In genomic region chr17:4789951-4790704, GRCh38 we compare ENCODE assay signal across 1 cellular context.
A peak's percentile ranks its signal among the peaks of the same experiment; 100 is the strongest.
TF ChIP-seq lines count a peak whose summit lies in the region.

No MANE protein-coding gene starts in this region.

TF ChIP-seq in WTC11, 78 proteins besides CTCF, POLR2A, EP300 and RAD21 (continued from another document):
- TF ChIP-seq HMGXB4 (CRISPR knock-in tag; IDR thresholded peaks at IDR 0.05) (peak; percentile 100), ETV6 (CRISPR knock-in tag; IDR thresholded peaks at IDR 0.05) (peak; percentile 84; the same call in 1 of the 2 replicates), ELF4 (CRISPR knock-in tag; IDR thresholded peaks at IDR 0.05; ENCODE audit: low read depth) (peak; percentile 86; the same call in 1 of the 2 replicates), OVOL2 (CRISPR knock-in tag; IDR thresholded peaks at IDR 0.05; ENCODE audit: borderline replicate concordance) (no peak), ZMAT4 (CRISPR knock-in tag; IDR thresholded peaks at IDR 0.05) (no peak), ZBTB21 (CRISPR knock-in tag; IDR thresholded peaks at IDR 0.05; ENCODE audit: borderline replicate concordance) (0 out of 2 replicates have a peak, but pooled peaks have one; percentile 57), GTF2I (CRISPR knock-in tag; conservative IDR thresholded peaks at IDR 0.05) (no peak), STAT6 (CRISPR knock-in tag; conservative IDR thresholded peaks at IDR 0.05; ENCODE audit: low read depth) (no peak), FOXJ3 (CRISPR knock-in tag; IDR thresholded peaks at IDR 0.05; ENCODE audit: borderline replicate concordance) (no peak), TCF7 (CRISPR knock-in tag; IDR thresholded peaks at IDR 0.05; ENCODE audit: low read depth) (no peak), RELA (CRISPR knock-in tag; IDR thresholded peaks at IDR 0.05; ENCODE audit: borderline replicate concordance) (no peak), SP1 (CRISPR knock-in tag; conservative IDR thresholded peaks at IDR 0.05) (peak; percentile 80), ZNF512 (CRISPR knock-in tag; IDR thresholded peaks at IDR 0.05; ENCODE audit: borderline replicate concordance) (no peak), ZNF219 (CRISPR knock-in tag; IDR thresholded peaks at IDR 0.05; ENCODE audit: borderline replicate concordance) (no peak; the same call in 1 of the 2 replicates), TEAD4 (CRISPR knock-in tag; IDR thresholded peaks at IDR 0.05) (no peak), PREB (CRISPR knock-in tag; IDR thresholded peaks at IDR 0.05; ENCODE audit: borderline replicate concordance) (peak; percentile 25; the same call in 1 of the 2 replicates), ZNF671 (CRISPR knock-in tag; IDR thresholded peaks at IDR 0.05) (no peak), IRF1 (CRISPR knock-in tag; IDR thresholded peaks at IDR 0.05) (no peak), TP53 (CRISPR knock-in tag; IDR thresholded peaks at IDR 0.05) (0 out of 2 replicates have a peak, but pooled peaks have one; percentile 35), ZNF281 (CRISPR knock-in tag; IDR thresholded peaks at IDR 0.05) (no peak), GABPB1 (CRISPR knock-in tag; IDR thresholded peaks at IDR 0.05) (peak; percentile 59; the same call in 1 of the 2 replicates), HMGA2 (CRISPR knock-in tag; IDR thresholded peaks at IDR 0.05) (no peak), ZNF423 (CRISPR knock-in tag; IDR thresholded peaks at IDR 0.05) (peak; percentile 94), IRF2 (CRISPR knock-in tag; IDR thresholded peaks at IDR 0.05; ENCODE audit: borderline replicate concordance, low read depth) (no peak), JUN (CRISPR knock-in tag; IDR thresholded peaks at IDR 0.05) (no peak), ATF3 (CRISPR knock-in tag; conservative IDR thresholded peaks at IDR 0.05) (no peak), E2F1 (CRISPR knock-in tag; IDR thresholded peaks at IDR 0.05) (no peak), JAZF1 (CRISPR knock-in tag; IDR thresholded peaks at IDR 0.05) (no peak), FOXP4 (CRISPR knock-in tag; IDR thresholded peaks at IDR 0.05) (peak; percentile 22), CREM (CRISPR knock-in tag; IDR thresholded peaks at IDR 0.05) (peak; percentile 87), NFATC4 (CRISPR knock-in tag; IDR thresholded peaks at IDR 0.05) (no peak), NFE2L1 (CRISPR knock-in tag; IDR thresholded peaks at IDR 0.05) (0 out of 2 replicates have a peak, but pooled peaks have one; percentile 20), E2F5 (CRISPR knock-in tag; IDR thresholded peaks at IDR 0.05) (peak; percentile 83; the same call in 1 of the 2 replicates), FOXP1 (CRISPR knock-in tag; IDR thresholded peaks at IDR 0.05; ENCODE audit: borderline replicate concordance) (peak; percentile 61; the same call in 1 of the 2 replicates), SOX15 (CRISPR knock-in tag; IDR thresholded peaks at IDR 0.05) (no peak), CBFB (CRISPR knock-in tag; IDR thresholded peaks at IDR 0.05; ENCODE audit: low read depth) (no peak)
